Comparison of ENCODE assay signal across 20 cellular contexts in the genomic region with DNA sequence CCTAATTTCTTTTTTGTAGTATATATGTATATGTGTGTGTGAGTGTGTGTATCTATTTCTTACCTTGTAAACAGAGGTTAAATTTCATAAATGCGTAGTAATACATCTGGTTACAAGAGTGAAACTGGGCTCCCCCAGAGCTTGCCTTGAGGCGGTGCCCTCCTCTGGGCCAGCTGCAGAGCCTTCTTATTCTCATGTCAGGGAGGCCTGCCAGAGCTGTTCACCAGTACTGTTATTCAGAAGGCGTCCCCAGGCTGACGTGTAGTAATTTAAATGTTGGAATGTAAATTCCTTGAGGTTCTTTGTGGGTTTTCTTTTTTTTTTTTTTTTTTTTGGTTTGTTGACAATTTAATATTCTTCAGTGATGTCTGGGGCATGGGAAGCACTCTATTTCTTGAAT. TPM values are rescaled to one million over a fixed set of nuclear protein-coding genes. Genes with fewer than 3 reads are reported as not detected.
DNase-seq lines count a peak whose midpoint lies in the region; ATAC-seq, FAIRE-seq and TF ChIP-seq lines count a peak whose summit lies in the region.
"Had no signal": no experiment of that assay in that cellular context is flagged by ENCODE, and none has a peak within 500 bp of the region (broad histone marks: within the 10 kb centered on the region; RNA-seq: fewer than 3 reads in every experiment).

No MANE protein-coding gene starts in this region.

- H3K9me3 Mint-ChIP-seq in central memory CD8-positive, alpha-beta T cell: no peaks in the 10 kb centered on the region
- no peaks in the 10 kb centered on the region for H3K9me3 Mint-ChIP-seq in activated CD4-positive, alpha-beta memory T cell treated with anti-CD3 and anti-CD28 coated beads, Interleukin-2, amount 10 ng/mL, durations not matched to agents 7 days and 5 days
- H3K9me3 Mint-ChIP-seq: CD8-positive, alpha-beta memory T cell; naive thymus-derived CD8-positive, alpha-beta T cell had no signal

- no peak overlapping the region for H3K4me3 ChIP-seq in A549
- H3K4me3 ChIP-seq: ascending aorta, lower lobe of right lung, uterus had no signal

- peaks cover 60% of the 10 kb centered on the region for H3K36me3 Mint-ChIP-seq in central memory CD8-positive, alpha-beta T cell (ENCODE audit: insufficient read depth)
- H3K36me3 Mint-ChIP-seq in activated CD4-positive, alpha-beta memory T cell treated with anti-CD3 and anti-CD28 coated beads, Interleukin-2, amount 10 ng/mL, durations not matched to agents 7 days and 5 days (ENCODE audit: low read depth): peaks cover 40% of the 10 kb centered on the region

- CTCF ChIA-PET in A549 (lab: Yijun Ruan, JAX): interaction anchor here (0.7 to 4.5 kb wide), 6 partner anchors 10 to 475 kb away, joined by 3 to 42 read pairs (median 5); a partner anchor contains a TSS
- CTCF ChIA-PET in activated CD4-positive, alpha-beta memory T cell treated with anti-CD3 and anti-CD28 coated beads, Interleukin-2, amount 10 ng/mL, durations not matched to agents 7 days and 5 days (lab: Charles Lee): interaction anchor here (1.8 kb wide), 1 partner anchor 12 kb away, joined by 4 read pairs; a partner anchor contains a TSS
- CTCF ChIA-PET in GM10248 (lab: Yijun Ruan, JAX): interaction anchor here (0.9 to 4.0 kb wide), 2 partner anchors 11 to 378 kb away, joined by 3 to 18 read pairs; a partner anchor contains a TSS

- no peaks in the 10 kb centered on the region for H3K27me3 Mint-ChIP-seq in central memory CD8-positive, alpha-beta T cell
- H3K27me3 Mint-ChIP-seq in activated CD4-positive, alpha-beta memory T cell treated with anti-CD3 and anti-CD28 coated beads, Interleukin-2, amount 10 ng/mL, durations not matched to agents 7 days and 5 days: no peaks in the 10 kb centered on the region
- H3K27me3 Mint-ChIP-seq: naive thymus-derived CD8-positive, alpha-beta T cell; progenitor cell of endocrine pancreas had no signal

- no peak overlapping the region for H3K4me3 Mint-ChIP-seq in central memory CD8-positive, alpha-beta T cell
- H3K4me3 Mint-ChIP-seq in activated CD4-positive, alpha-beta memory T cell treated with anti-CD3 and anti-CD28 coated beads, Interleukin-2, amount 10 ng/mL, durations not matched to agents 7 days and 5 days: no peak overlapping the region
- H3K4me3 Mint-ChIP-seq: CD8-positive, alpha-beta memory T cell; naive thymus-derived CD8-positive, alpha-beta T cell had no signal

- FAIRE-seq in A549 (lab: Jason Lieb, UNC): no peak
- FAIRE-seq: H1 had no signal

- H3K4me2 ChIP-seq in A549: peak overlapping the region; percentile 52; the same call in 1 of the 3 replicates

- peak overlapping the region; percentile 7 for H3K27ac Mint-ChIP-seq in central memory CD8-positive, alpha-beta T cell (ENCODE audit: low read depth)
- no peak overlapping the region for H3K27ac Mint-ChIP-seq in activated CD4-positive, alpha-beta memory T cell treated with anti-CD3 and anti-CD28 coated beads, Interleukin-2, amount 10 ng/mL, durations not matched to agents 7 days and 5 days
- H3K27ac Mint-ChIP-seq: naive thymus-derived CD8-positive, alpha-beta T cell; progenitor cell of endocrine pancreas had no signal

- 91% methylated on average over 4 of the region's 4 CpGs for whole genome bisulfite sequencing in A549 (ENCODE audit: missing lambda C conversion rate)

- H3K4me1 ChIP-seq in A549: peaks cover 28% of the 10 kb centered on the region
- H3K4me1 ChIP-seq in foreskin keratinocyte: peaks cover 44% of the 10 kb centered on the region
- H3K4me1 ChIP-seq: ascending aorta, uterus had no signal

- TF ChIP-seq CTCF in A549 (IDR thresholded peaks at IDR 0.05) (no peak), foreskin keratinocyte (conservative IDR thresholded peaks at IDR 0.05) (no peak), GM10248 (IDR thresholded peaks at IDR 0.05; ENCODE audit: control extremely low read depth, extremely low read depth, low read depth, missing control alignments) (no peak)

- TF ChIP-seq POLR2A in A549 (IDR thresholded peaks at IDR 0.05; ENCODE audit: low read length): no peak

- no peak for TF ChIP-seq RAD21 in A549 (conservative IDR thresholded peaks at IDR 0.05 in 1 of 2, IDR thresholded peaks at IDR 0.05 in 1 of 2)

- TF ChIP-seq EP300 in A549 (IDR thresholded peaks at IDR 0.05): no peak

- peaks cover 15% of the 10 kb centered on the region for H3K4me1 Mint-ChIP-seq in central memory CD8-positive, alpha-beta T cell
- no peaks in the 10 kb centered on the region for H3K4me1 Mint-ChIP-seq in activated CD4-positive, alpha-beta memory T cell treated with anti-CD3 and anti-CD28 coated beads, Interleukin-2, amount 10 ng/mL, durations not matched to agents 7 days and 5 days

- 0 out of 3 replicates have a peak, but pooled peaks cover 2% of the 10 kb centered on the region for H3K9me3 ChIP-seq in A549
- H3K9me3 ChIP-seq: ascending aorta, lower lobe of right lung, uterus had no signal

- no peak for ATAC-seq in A549
- ATAC-seq in central memory CD8-positive, alpha-beta T cell (replicated peaks; ENCODE audit: extremely low read depth, poor library complexity, severe bottlenecking): no peak
- ATAC-seq in foreskin keratinocyte: peak; percentile 42
- no peak for ATAC-seq in GM21526 (IDR thresholded peaks at IDR 0.05; ENCODE audit: low FRiP score, unreplicated experiment)
- ATAC-seq: lower lobe of right lung; naive thymus-derived CD8-positive, alpha-beta T cell had no signal

- DNase-seq in A549 (ENCODE audit: low read depth in 1 of 2, low spot score in 1 of 2): no peak
- peak; percentile 53 for DNase-seq in M059J (ENCODE audit: low read depth)
- DNase-seq in central memory CD8-positive, alpha-beta T cell (ENCODE audit: low spot score in 2 of 2): no peak
- DNase-seq in foreskin keratinocyte: peak in 1 of 2 donors; percentile 60
- no peak for DNase-seq in HuH-7 (ENCODE audit: low spot score)
- no peak for DNase-seq in activated CD4-positive, alpha-beta memory T cell treated with anti-CD3 and anti-CD28 coated beads, Interleukin-2, amount 10 ng/mL, durations not matched to agents 7 days and 5 days
- no peak for DNase-seq in GM10248 (ENCODE audit: extremely low spot score)
- DNase-seq: activated gamma-delta T cell; CD8-positive, alpha-beta memory T cell; lower lobe of right lung; naive thymus-derived CD8-positive, alpha-beta T cell; NCI-H1694; NCI-H2227 treated with DMSO at 0.1 percent for 48 hours; Right ventricle myocardium superior; stimulated activated naive CD4-positive, alpha-beta T cell treated with Interleukin-2 at 50 U/mL for 16 hours; uterus had no signal

- peak overlapping the region in 1 of 2 experiments; percentile 66; a peak in 1 of 6 replicates for H3K27ac ChIP-seq in A549
- H3K27ac ChIP-seq in foreskin keratinocyte: peak overlapping the region; percentile 91
- H3K27ac ChIP-seq: ascending aorta, lower lobe of right lung had no signal

- no peaks in the 10 kb centered on the region for H3K27me3 ChIP-seq in foreskin keratinocyte
- H3K27me3 ChIP-seq: ascending aorta, uterus had no signal

- POLR2A ChIA-PET in A549 (lab: Yijun Ruan, JAX) (no interaction called here), GM10248 (lab: Yijun Ruan, JAX) (no interaction called here)
- POLR2A ChIA-PET in activated CD4-positive, alpha-beta memory T cell treated with anti-CD3 and anti-CD28 coated beads, Interleukin-2, amount 10 ng/mL, durations not matched to agents 7 days and 5 days (lab: Charles Lee): interaction anchor here (3.3 kb wide), 1 partner anchor 11 kb away, joined by 21 read pairs; a partner anchor contains a TSS

TF ChIP-seq in A549, 52 proteins besides CTCF, POLR2A, EP300 and RAD21:
- TF ChIP-seq, protein P1, sequence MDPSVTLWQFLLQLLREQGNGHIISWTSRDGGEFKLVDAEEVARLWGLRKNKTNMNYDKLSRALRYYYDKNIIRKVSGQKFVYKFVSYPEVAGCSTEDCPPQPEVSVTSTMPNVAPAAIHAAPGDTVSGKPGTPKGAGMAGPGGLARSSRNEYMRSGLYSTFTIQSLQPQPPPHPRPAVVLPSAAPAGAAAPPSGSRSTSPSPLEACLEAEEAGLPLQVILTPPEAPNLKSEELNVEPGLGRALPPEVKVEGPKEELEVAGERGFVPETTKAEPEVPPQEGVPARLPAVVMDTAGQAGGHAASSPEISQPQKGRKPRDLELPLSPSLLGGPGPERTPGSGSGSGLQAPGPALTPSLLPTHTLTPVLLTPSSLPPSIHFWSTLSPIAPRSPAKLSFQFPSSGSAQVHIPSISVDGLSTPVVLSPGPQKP (IDR thresholded peaks at IDR 0.05; ENCODE audit: low read depth, low read length): no peak
- no peak for TF ChIP-seq SMC3 (IDR thresholded peaks at IDR 0.05)
- no peak for TF ChIP-seq NFE2L2 (conservative IDR thresholded peaks at IDR 0.05; ENCODE audit: low read length)
- TF ChIP-seq, protein P2, sequence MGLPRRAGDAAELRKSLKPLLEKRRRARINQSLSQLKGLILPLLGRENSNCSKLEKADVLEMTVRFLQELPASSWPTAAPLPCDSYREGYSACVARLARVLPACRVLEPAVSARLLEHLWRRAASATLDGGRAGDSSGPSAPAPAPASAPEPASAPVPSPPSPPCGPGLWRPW (IDR thresholded peaks at IDR 0.05): no peak
- TF ChIP-seq, protein P3, sequence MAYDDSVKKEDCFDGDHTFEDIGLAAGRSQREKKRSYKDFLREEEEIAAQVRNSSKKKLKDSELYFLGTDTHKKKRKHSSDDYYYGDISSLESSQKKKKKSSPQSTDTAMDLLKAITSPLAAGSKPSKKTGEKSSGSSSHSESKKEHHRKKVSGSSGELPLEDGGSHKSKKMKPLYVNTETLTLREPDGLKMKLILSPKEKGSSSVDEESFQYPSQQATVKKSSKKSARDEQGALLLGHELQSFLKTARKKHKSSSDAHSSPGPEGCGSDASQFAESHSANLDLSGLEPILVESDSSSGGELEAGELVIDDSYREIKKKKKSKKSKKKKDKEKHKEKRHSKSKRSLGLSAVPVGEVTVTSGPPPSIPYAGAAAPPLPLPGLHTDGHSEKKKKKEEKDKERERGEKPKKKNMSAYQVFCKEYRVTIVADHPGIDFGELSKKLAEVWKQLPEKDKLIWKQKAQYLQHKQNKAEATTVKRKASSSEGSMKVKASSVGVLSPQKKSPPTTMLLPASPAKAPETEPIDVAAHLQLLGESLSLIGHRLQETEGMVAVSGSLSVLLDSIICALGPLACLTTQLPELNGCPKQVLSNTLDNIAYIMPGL (CRISPR knock-in tag; IDR thresholded peaks at IDR 0.05; ENCODE audit: borderline replicate concordance): no peak
- TF ChIP-seq CEBPB (IDR thresholded peaks at IDR 0.05): no peak
- no peak for TF ChIP-seq MYC (IDR thresholded peaks at IDR 0.05; ENCODE audit: borderline replicate concordance, low read length)
- TF ChIP-seq TFCP2L1 (CRISPR knock-in tag; IDR thresholded peaks at IDR 0.05): no peak

RNA-seq across cellular contexts. Expression of a gene that starts 11.2 kb away (rescaled TPM):
- polyA plus RNA-seq in A549 (2011; rRNA removed) (129 and 161 TPM in 2 replicates), A549 (2017; fragmentation: RNase III; extraction: RNeasy Plus Mini Kit Qiagen cat#74134 plus additional on column Dnase treatment) (76.1 to 88.9 TPM (median 85.7 TPM) in 3 replicates), foreskin keratinocyte (74.3 and 91.3 TPM in 2 replicates)
- 65.4 and 67.5 TPM in 2 replicates for polyA plus RNA-seq in A549 (2012; cell fraction: cytosol; rRNA removed)
- 17.5 and 36.9 TPM in 2 replicates for polyA plus RNA-seq in A549 (2012; cell fraction: nucleus; rRNA removed)
- polyA minus RNA-seq in A549 (2011; rRNA and poly(A)+ RNA removed): 22.7 and 24.7 TPM in 2 replicates
- total RNA-seq in M059J (2014; rRNA removed; shearing (Covaris generic)): 137 and 159 TPM in 2 replicates
- total RNA-seq in foreskin keratinocyte: 94.8 and 102 TPM in 2 replicates
- 10 to 100 TPM; 42.6 to 44.0 TPM for total RNA-seq in activated CD4-positive, alpha-beta memory T cell treated with anti-CD3 and anti-CD28 coated beads, Interleukin-2, amount 10 ng/mL, durations not matched to agents 7 days and 5 days
